8 cellular contexts compared by ENCODE assay signal in the genomic region with DNA sequence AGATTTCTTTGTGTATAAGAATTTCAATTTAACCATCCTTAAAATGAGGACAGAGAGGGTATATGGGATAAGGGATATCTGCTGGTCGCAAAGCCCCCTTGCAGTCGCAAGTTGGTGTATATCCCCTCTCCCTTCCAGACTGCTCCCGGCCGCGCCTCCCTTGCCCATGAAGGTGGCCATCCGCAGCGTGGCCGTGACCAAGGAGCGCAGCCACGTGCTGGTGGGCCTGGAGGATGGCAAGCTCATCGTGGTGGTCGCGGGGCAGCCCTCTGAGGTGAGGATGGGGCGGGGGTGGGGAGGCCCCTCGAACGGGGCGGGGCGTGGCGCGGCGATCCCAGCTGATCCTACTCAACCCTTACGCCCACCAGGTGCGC. TPM values are rescaled to one million over a fixed set of nuclear protein-coding genes. Genes with fewer than 3 reads are reported as not detected.
DNase-seq lines count a peak whose midpoint lies in the region; ATAC-seq and TF ChIP-seq lines count a peak whose summit lies in the region.

No MANE protein-coding gene starts in this region.

- DNase-seq in CD8-positive, alpha-beta memory T cell: no peak
- DNase-seq in WERI-Rb-1: no peak
- DNase-seq in heart left ventricle: peak in 1 of 5 donors; percentile 55
- DNase-seq in cerebellum (ENCODE audit: low spot score): no peak
- no peak for DNase-seq in stimulated activated CD4-positive, alpha-beta T cell treated with anti-CD3 and anti-CD28 coated beads, Interleukin-4, amount 100 ng/mL, for 24 hours
- no peak for DNase-seq in central memory CD4-positive, alpha-beta T cell
- DNase-seq in RPMI8226: no peak

- H3K27ac Mint-ChIP-seq in CD8-positive, alpha-beta memory T cell: peak overlapping the region in 7 of 8 donors; percentile 17 to 79 (median 50)

- H3K4me3 Mint-ChIP-seq in CD8-positive, alpha-beta memory T cell: peak overlapping the region in 5 of 7 donors; percentile 36 to 63 (median 59)

- H3K27me3 ChIP-seq in CD8-positive, alpha-beta memory T cell (ENCODE audit: insufficient read depth, low read length, poor library complexity, severe bottlenecking): no peaks in the 10 kb centered on the region
- H3K27me3 ChIP-seq in WERI-Rb-1 (ENCODE audit: insufficient read depth, low read depth, severe bottlenecking) (no peaks in the 10 kb centered on the region), heart left ventricle (no peaks in the 10 kb centered on the region), rectal smooth muscle tissue (ENCODE audit: control insufficient read depth, insufficient read depth, low read length) (no peaks in the 10 kb centered on the region)

- intact Hi-C loops in heart left ventricle (cut with DNase I): loop anchor here in 3 of 10 donors (5.0 to 10.0 kb wide), 2 partner anchors 142 to 304 kb away; partner anchors contain the start of gene TMIE (in 2 of the 3)

- 30 to 81% (median 38%) methylated on average over 2 to 23 of the region's 23 CpGs for WGBS in heart left ventricle, 4 donors

- no peaks in the 10 kb centered on the region for H3K9me3 ChIP-seq in CD8-positive, alpha-beta memory T cell (ENCODE audit: low read length)
- no peaks in the 10 kb centered on the region for H3K9me3 ChIP-seq in WERI-Rb-1 (ENCODE audit: severe bottlenecking)
- H3K9me3 ChIP-seq in heart left ventricle: no peaks in the 10 kb centered on the region

- peak overlapping the region; percentile 26 for H3K4me3 ChIP-seq in CD8-positive, alpha-beta memory T cell (ENCODE audit: low read length)
- H3K4me3 ChIP-seq in WERI-Rb-1 (ENCODE audit: low read depth, low read length) (peak overlapping the region; percentile 56), heart left ventricle (peak overlapping the region; percentile 44 to 82 (median 63)), rectal smooth muscle tissue (ENCODE audit: low read length) (peak overlapping the region; percentile 73)

- TF ChIP-seq CTCF in WERI-Rb-1 (IDR thresholded peaks at IDR 0.05; ENCODE audit: low read depth, low read length) (no peak), heart left ventricle (IDR thresholded peaks at IDR 0.05) (no peak)

- TF ChIP-seq POLR2A in heart left ventricle (IDR thresholded peaks at IDR 0.05): no peak

- H3K36me3 ChIP-seq in CD8-positive, alpha-beta memory T cell (ENCODE audit: insufficient read depth, low read length): peaks cover 29% of the 10 kb centered on the region
- H3K36me3 ChIP-seq in WERI-Rb-1 (peaks cover 32% of the 10 kb centered on the region), heart left ventricle (peaks cover 0 to 59% (median 14%) of the 10 kb centered on the region in 9 donors), rectal smooth muscle tissue (ENCODE audit: control insufficient read depth, insufficient read depth, low read length) (peaks cover 10% of the 10 kb centered on the region)

- no peaks in the 10 kb centered on the region for H3K9me3 Mint-ChIP-seq in CD8-positive, alpha-beta memory T cell

- no peak overlapping the region for H3K27ac ChIP-seq in CD8-positive, alpha-beta memory T cell (ENCODE audit: low read depth, low read length)
- H3K27ac ChIP-seq in WERI-Rb-1 (peak overlapping the region; percentile 48; the same call in 1 of the 2 replicates), heart left ventricle (peak overlapping the region in 11 of 12 donors; percentile 26 to 92 (median 85)), rectal smooth muscle tissue (ENCODE audit: low read depth, low read length) (peak overlapping the region; percentile 52)

- peaks cover 0 to 51% (median 0%) of the 10 kb centered on the region in 3 donors for H3K36me3 Mint-ChIP-seq in CD8-positive, alpha-beta memory T cell

- H3K27me3 Mint-ChIP-seq in CD8-positive, alpha-beta memory T cell: no peaks in the 10 kb centered on the region

- H3K4me1 ChIP-seq in CD8-positive, alpha-beta memory T cell (ENCODE audit: insufficient read depth, low read length): no peaks in the 10 kb centered on the region
- H3K4me1 ChIP-seq in heart left ventricle: peaks cover 0 to 22% (median 7%) of the 10 kb centered on the region in 12 donors
- no peaks in the 10 kb centered on the region for H3K4me1 ChIP-seq in rectal smooth muscle tissue (ENCODE audit: control insufficient read depth, insufficient read depth, low read length)

- peaks cover 6 to 30% (median 7%) of the 10 kb centered on the region in 3 donors for H3K4me1 Mint-ChIP-seq in CD8-positive, alpha-beta memory T cell

- CTCF ChIA-PET in CD8-positive, alpha-beta memory T cell (lab: Charles Lee): interaction anchor here (0.6 to 1.3 kb wide), 5 partner anchors 10 to 315 kb away, joined by 3 to 4 read pairs (median 3); no protein-coding TSS in a partner anchor

- no peak overlapping the region for H3K9ac ChIP-seq in rectal smooth muscle tissue (ENCODE audit: low read length)

- no peak for ATAC-seq in heart left ventricle

- POLR2A ChIA-PET in CD8-positive, alpha-beta memory T cell (lab: Charles Lee): interaction anchor here (0.8 to 2.3 kb wide), 6 partner anchors 22 to 274 kb away, joined by 3 to 11 read pairs (median 4); partner anchors contain the start of genes CCDC12, KIF9, KLHL18 and NBEAL2

RNA-seq across cellular contexts. Expression of gene NBEAL2, which starts 29.4 kb away (rescaled TPM):
- total RNA-seq in CD8-positive, alpha-beta memory T cell: 10 to 100 TPM; 76.2 to 83.5 TPM
- polyA plus RNA-seq in CD8-positive, alpha-beta memory T cell: 12.8 TPM
- 10 to 100 TPM in 6 of 9 donors, 1 to 10 TPM in 3; 8.1 to 41.1 (median 12.0) TPM for total RNA-seq in heart left ventricle
- 10 to 100 TPM; 16.3 to 45.7 TPM for polyA plus RNA-seq in heart left ventricle
- 8.2 TPM for total RNA-seq in cerebellum

RNA-seq across cellular contexts. Expression of gene CCDC12, which starts 32.3 kb away (rescaled TPM):
- 10 to 100 TPM; 56.4 to 59.8 TPM for total RNA-seq in CD8-positive, alpha-beta memory T cell
- 114 TPM for polyA plus RNA-seq in CD8-positive, alpha-beta memory T cell
- total RNA-seq in heart left ventricle (10 to 100 TPM; 27.1 to 36.8 (median 33.3) TPM), cerebellum (23.0 TPM)
- 100 to 1,000 TPM in 1 of 2 donors, 10 to 100 TPM in 1; 83.5 to 120 TPM for polyA plus RNA-seq in heart left ventricle
